ENCODE assay signal across 17 cellular contexts in genomic region chr1:39633422-39633821, GRCh38. TPM values are rescaled to one million over a fixed set of nuclear protein-coding genes. Genes with fewer than 3 reads are reported as not detected.
DNase-seq lines count a peak whose midpoint lies in the region; ATAC-seq and TF ChIP-seq lines count a peak whose summit lies in the region.
"Had no signal": no experiment of that assay in that cellular context is flagged by ENCODE, and none has a peak within 500 bp of the region (broad histone marks: within the 10 kb centered on the region; RNA-seq: fewer than 3 reads in every experiment).

No MANE protein-coding gene starts in this region.

- 91% methylated on average over 3 of the region's 3 CpGs for WGBS in esophagus muscularis mucosa

- peak overlapping the region; percentile 73 for H3K4me2 ChIP-seq in neural progenitor cell

- H3K27ac Mint-ChIP-seq in MCF 10A (ENCODE audit: low read depth, unreplicated experiment) (no peak overlapping the region), neural progenitor cell (peak overlapping the region; percentile 46), type B pancreatic cell (no peak overlapping the region)
- H3K27ac Mint-ChIP-seq: T-helper 17 cell had no signal

- CTCF ChIA-PET in MCF 10A (lab: Yijun Ruan, JAX), result interaction anchor here (0.9 kb wide), 1 partner anchor 27 kb away, joined by 3 read pairs; no protein-coding TSS in a partner anchor

- no peaks in the 10 kb centered on the region for H3K9me3 ChIP-seq in breast epithelium
- no peaks in the 10 kb centered on the region for H3K9me3 ChIP-seq in esophagus muscularis mucosa
- H3K9me3 ChIP-seq in neural progenitor cell (ENCODE audit: low read depth), result no peaks in the 10 kb centered on the region

- H3K79me2 ChIP-seq in neural progenitor cell (ENCODE audit: low read depth), result no peaks in the 10 kb centered on the region

- no peaks in the 10 kb centered on the region for H3K36me3 ChIP-seq in breast epithelium
- peaks cover 0 to 39% (median 6%) of the 10 kb centered on the region in 4 donors for H3K36me3 ChIP-seq in esophagus muscularis mucosa
- no peaks in the 10 kb centered on the region for H3K36me3 ChIP-seq in neural progenitor cell

- TF ChIP-seq POLR2A in breast epithelium (IDR thresholded peaks at IDR 0.05) (no peak), esophagus muscularis mucosa (IDR thresholded peaks at IDR 0.05; ENCODE audit: low read depth) (no peak)

- H2AFZ ChIP-seq in neural progenitor cell (replicated peaks), result no peak overlapping the region

- no TSS peak for BruUV-seq in MCF 10A (replicated peaks; lab: Mats Ljungman, UMichigan)

- H3K9me3 Mint-ChIP-seq in MCF 10A (ENCODE audit: unreplicated experiment) (no peaks in the 10 kb centered on the region), neural progenitor cell (peaks cover 2% of the 10 kb centered on the region), type B pancreatic cell (no peaks in the 10 kb centered on the region)

- H3K27me3 Mint-ChIP-seq in MCF 10A (ENCODE audit: insufficient read depth, unreplicated experiment) (peaks cover 48% of the 10 kb centered on the region), neural progenitor cell (ENCODE audit: insufficient read depth, low read depth) (peaks cover 39% of the 10 kb centered on the region), type B pancreatic cell (peaks cover 70% of the 10 kb centered on the region)

- H3K36me3 Mint-ChIP-seq in MCF 10A (ENCODE audit: insufficient read depth, unreplicated experiment) (no peaks in the 10 kb centered on the region), neural progenitor cell (no peaks in the 10 kb centered on the region), type B pancreatic cell (no peaks in the 10 kb centered on the region)

- H3K27me3 ChIP-seq in breast epithelium, result peaks cover 0 to 32% of the 10 kb centered on the region in 2 donors
- H3K27me3 ChIP-seq in esophagus muscularis mucosa, result peaks cover 0 to 52% (median 3%) of the 10 kb centered on the region in 4 donors
- peaks cover 80% of the 10 kb centered on the region for H3K27me3 ChIP-seq in neural progenitor cell

- no peak overlapping the region for H3K4me3 Mint-ChIP-seq in MCF 10A (ENCODE audit: unreplicated experiment)
- H3K4me3 Mint-ChIP-seq in neural progenitor cell, result peak overlapping the region; percentile 52
- peak overlapping the region; percentile 44 for H3K4me3 Mint-ChIP-seq in type B pancreatic cell
- H3K4me3 Mint-ChIP-seq: T-helper 17 cell had no signal

- H3F3A ChIP-seq in neural progenitor cell (ENCODE audit: low read depth), result peaks cover 14% of the 10 kb centered on the region

- H3K9ac ChIP-seq in neural progenitor cell, result no peak overlapping the region

- DNase-seq in breast epithelium (ENCODE audit: low spot score in 2 of 2) (no peak), MCF 10A (ENCODE audit: unreplicated experiment) (no peak), esophagus muscularis mucosa (ENCODE audit: extremely low spot score) (no peak), neural progenitor cell (ENCODE audit: low spot score) (no peak), type B pancreatic cell (ENCODE audit: extremely low spot score, unreplicated experiment) (no peak), NCI-H187 (lab: John Stamatoyannopoulos, UW) (no peak)
- DNase-seq: activated CD4-positive, alpha-beta T cell treated with anti-CD3 and anti-CD28 coated beads, Interleukin-2, amount 50 U/mL, for 48 hours; cerebellar nuclear complex; NCI-H1694; RPMI8226; T-helper 17 cell had no signal

- TF ChIP-seq EP300 in esophagus muscularis mucosa (IDR thresholded peaks at IDR 0.05), result no peak

- TF ChIP-seq CTCF in breast epithelium (IDR thresholded peaks at IDR 0.05), result no peak
- TF ChIP-seq CTCF in MCF 10A (IDR thresholded peaks at IDR 0.05; ENCODE audit: unreplicated experiment), result no peak
- TF ChIP-seq CTCF in esophagus muscularis mucosa (IDR thresholded peaks at IDR 0.05), result no peak
- TF ChIP-seq CTCF in neural progenitor cell (IDR thresholded peaks at IDR 0.05), result no peak
- TF ChIP-seq CTCF in type B pancreatic cell (conservative IDR thresholded peaks at IDR 0.05), result no peak

- no peak for ATAC-seq in HG03442 (IDR thresholded peaks at IDR 0.05; ENCODE audit: unreplicated experiment)
- ATAC-seq in GM18873 (IDR thresholded peaks at IDR 0.05; ENCODE audit: low FRiP score, unreplicated experiment), result no peak
- ATAC-seq: T-helper 17 cell had no signal

- POLR2A ChIA-PET in MCF 10A (lab: Yijun Ruan, JAX), result no interaction called here

- H3K4me1 ChIP-seq in breast epithelium (no peaks in the 10 kb centered on the region), esophagus muscularis mucosa (peaks cover 0 to 28% (median 17%) of the 10 kb centered on the region in 4 donors), neural progenitor cell (peaks cover 6% of the 10 kb centered on the region)

- H3K4me1 Mint-ChIP-seq in MCF 10A (ENCODE audit: insufficient read depth, unreplicated experiment) (no peaks in the 10 kb centered on the region), neural progenitor cell (peaks cover 44% of the 10 kb centered on the region), type B pancreatic cell (ENCODE audit: unreplicated experiment) (peaks cover 36% of the 10 kb centered on the region)

- peak overlapping the region in 1 of 2 donors; percentile 49 for H3K27ac ChIP-seq in breast epithelium
- H3K27ac ChIP-seq in esophagus muscularis mucosa (replicated peaks in 1 of 4), result peak overlapping the region; percentile 23 to 58 (median 47)
- no peak overlapping the region for H3K27ac ChIP-seq in neural progenitor cell
- H3K27ac ChIP-seq: 22Rv1 had no signal

- peaks cover 10% of the 10 kb centered on the region for H4K20me1 ChIP-seq in neural progenitor cell (ENCODE audit: low read depth)

- intact Hi-C loops in breast epithelium (cut with DNase I; ENCODE audit: low total_unique reads), result loop anchor here (5.0 kb wide), 1 partner anchor 439 kb away; no protein-coding TSS in a partner anchor
- intact Hi-C loops in MCF 10A (cut with micrococcal nuclease), result no loop called here
- intact Hi-C loops in esophagus muscularis mucosa (cut with DNase I), result no loop called here

- peak overlapping the region in 2 of 3 donors; percentile 34 to 55 for H3K4me3 ChIP-seq in breast epithelium
- H3K4me3 ChIP-seq in esophagus muscularis mucosa, result peak overlapping the region; percentile 37 to 51 (median 38)
- peak overlapping the region; percentile 28 for H3K4me3 ChIP-seq in neural progenitor cell

RNA-seq across cellular contexts. Expression of gene HEYL, which starts 6.0 kb away (rescaled TPM):
- total RNA-seq in breast epithelium, result 1 to 10 TPM; 2.1 to 5.2 (median 2.3) TPM
- total RNA-seq in MCF 10A (2022), result not detected in 2 replicates
- total RNA-seq in esophagus muscularis mucosa, result 1 to 10 TPM; 5.6 to 8.8 (median 8.4) TPM
- 2.3 and 4.0 TPM in 2 replicates for total RNA-seq in neural progenitor cell (ENCODE audit: low replicate concordance)
- total RNA-seq in type B pancreatic cell (ENCODE audit: low replicate concordance), result 0.83 and 4.3 TPM in 2 replicates
- total RNA-seq: HT1080, mononuclear cell had no signal

RNA-seq across cellular contexts. Expression of gene NT5C1A, which starts 38.5 kb away (rescaled TPM):
- total RNA-seq in breast epithelium (under 1 TPM in 1 of 3 donors, not detected in 2; 0.29 TPM), MCF 10A (2022) (not detected in 2 replicates), esophagus muscularis mucosa (under 1 TPM in 1 of 4 donors, not detected in 3; 0.26 TPM), neural progenitor cell (ENCODE audit: low replicate concordance) (not detected in 2 replicates), type B pancreatic cell (ENCODE audit: low replicate concordance) (0.43 TPM in 1 of 2 replicates, not detected in the other)
- total RNA-seq: HT1080 had no signal

RNA-seq across cellular contexts. Expression of gene PABPC4, which starts 56.8 kb away (rescaled TPM):
- total RNA-seq in breast epithelium, result 100 to 1,000 TPM; 113 to 237 (median 163) TPM
- 268 and 275 TPM in 2 replicates for total RNA-seq in MCF 10A (2022)
- 100 to 1,000 TPM in 3 of 4 donors, 10 to 100 TPM in 1; 91.8 to 158 (median 147) TPM for total RNA-seq in esophagus muscularis mucosa
- total RNA-seq in neural progenitor cell (ENCODE audit: low replicate concordance), result 123 and 243 TPM in 2 replicates
- 283 and 291 TPM in 2 replicates for total RNA-seq in type B pancreatic cell (ENCODE audit: low replicate concordance)

RNA-seq across cellular contexts. Expression of gene HPCAL4, which starts 57.8 kb away (rescaled TPM):
- not detected for total RNA-seq in breast epithelium
- total RNA-seq in MCF 10A (2022), result not detected in 2 replicates
- total RNA-seq in esophagus muscularis mucosa, result under 1 TPM in 2 of 4 donors, not detected in 2; 0.13 to 0.33 TPM
- 0.13 and 0.19 TPM in 2 replicates for total RNA-seq in neural progenitor cell (ENCODE audit: low replicate concordance)
- 0.21 and 0.53 TPM in 2 replicates for total RNA-seq in type B pancreatic cell (ENCODE audit: low replicate concordance)
- total RNA-seq: HT1080, sciatic nerve had no signal
